Comparison of ENCODE assay signal across 25 cellular contexts in the genomic region with DNA sequence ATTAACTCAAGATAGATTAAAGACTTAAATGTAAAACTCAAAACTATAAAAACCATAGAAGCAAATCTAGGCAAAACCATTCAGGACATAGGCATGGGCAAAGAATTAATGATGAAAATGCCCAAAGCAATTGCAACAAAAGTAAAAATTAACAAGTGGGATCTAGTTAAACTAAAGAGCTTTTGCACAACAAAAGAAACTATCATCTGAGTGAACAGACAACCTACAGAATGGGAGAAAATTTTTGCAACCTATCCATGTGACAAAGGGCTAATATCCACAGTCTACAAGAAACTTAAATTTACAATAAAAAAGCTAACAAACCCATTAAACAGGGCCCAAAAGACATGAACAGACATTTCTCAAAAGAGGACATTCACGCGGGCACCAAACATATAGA.
"Had no signal": no experiment of that assay in that cellular context is flagged by ENCODE, and none has a peak within 500 bp of the region (broad histone marks: within the 10 kb centered on the region; RNA-seq: fewer than 3 reads in every experiment).

No MANE protein-coding gene starts in this region.

- H3K4me3 ChIP-seq: colonic mucosa, coronary artery, dorsolateral prefrontal cortex, esophagus muscularis mucosa, esophagus squamous epithelium, gastrocnemius medialis, gastroesophageal sphincter, heart left ventricle, heart right ventricle had no signal

- H3K27ac ChIP-seq: colonic mucosa, coronary artery, dorsolateral prefrontal cortex, epithelial cell of prostate, esophagus muscularis mucosa, esophagus squamous epithelium, foreskin keratinocyte, gastrocnemius medialis, gastroesophageal sphincter, heart left ventricle, heart right ventricle had no signal

- DNase-seq: colonic mucosa; cortex of kidney; dermis blood vessel endothelial cell; dorsolateral prefrontal cortex; effector CD4-positive, alpha-beta T cell; effector CD8-positive, alpha-beta T cell; effector memory CD4-positive, alpha-beta T cell; effector memory CD8-positive, alpha-beta T cell; endodermal cell; erythroblast; esophagus squamous epithelium; foreskin fibroblast; foreskin keratinocyte; foreskin melanocyte; gastrocnemius medialis; glutamatergic neuron; head of caudate nucleus; heart left ventricle; heart right ventricle had no signal

- H3K4me3 Mint-ChIP-seq: dendritic cell treated with granulocyte-macrophage colony-stimulating factor and Interleukin-4, amounts not matched to agents 40 ng/mL and 50 ng/mL, for 4 days; effector memory CD8-positive, alpha-beta T cell; endodermal cell had no signal

- H3K9me3 ChIP-seq: colonic mucosa, esophagus muscularis mucosa, esophagus squamous epithelium, gastrocnemius medialis, gastroesophageal sphincter, heart left ventricle, heart right ventricle had no signal

- H3K27me3 Mint-ChIP-seq: dendritic cell treated with granulocyte-macrophage colony-stimulating factor and Interleukin-4, amounts not matched to agents 40 ng/mL and 50 ng/mL, for 4 days had no signal

- ATAC-seq: effector memory CD8-positive, alpha-beta T cell; esophagus mucosa; foreskin keratinocyte; gastrocnemius medialis; gastroesophageal sphincter; heart left ventricle; heart right ventricle had no signal

- H3K36me3 ChIP-seq: colonic mucosa, esophagus muscularis mucosa, esophagus squamous epithelium, gastrocnemius medialis, gastroesophageal sphincter, heart left ventricle, heart right ventricle had no signal

- H3K9me3 Mint-ChIP-seq: dendritic cell treated with granulocyte-macrophage colony-stimulating factor and Interleukin-4, amounts not matched to agents 40 ng/mL and 50 ng/mL, for 4 days; endodermal cell had no signal

- H3K27ac Mint-ChIP-seq: dendritic cell treated with granulocyte-macrophage colony-stimulating factor and Interleukin-4, amounts not matched to agents 40 ng/mL and 50 ng/mL, for 4 days; effector memory CD8-positive, alpha-beta T cell; endodermal cell had no signal
